In genomic region chr19:4375620-4376228, GRCh38 we compare ENCODE assay signal across 1 cellular context.
TF ChIP-seq lines count a peak whose summit lies in the region.

No MANE protein-coding gene starts in this region.

TF ChIP-seq in GM12878, 131 proteins besides CTCF, POLR2A, EP300 and RAD21 (continues in another document):
- TF ChIP-seq REST (IDR thresholded peaks at IDR 0.05; ENCODE audit: low read depth, low read length) (no peak), ZNF24 (IDR thresholded peaks at IDR 0.05) (no peak), KDM1A (IDR thresholded peaks at IDR 0.05; ENCODE audit: borderline replicate concordance) (no peak), MEF2B (IDR thresholded peaks at IDR 0.05; ENCODE audit: partially characterized antibody, poor library complexity, severe bottlenecking) (peak; percentile 95), ZNF217 (IDR thresholded peaks at IDR 0.05) (no peak), PAX8 (IDR thresholded peaks at IDR 0.05) (no peak), PML (IDR thresholded peaks at IDR 0.05; ENCODE audit: low read length) (no peak), IRF4 (IDR thresholded peaks at IDR 0.05; ENCODE audit: low read depth, low read length) (no peak), IRF5 (IDR thresholded peaks at IDR 0.05; ENCODE audit: borderline replicate concordance) (no peak), IKZF2 (IDR thresholded peaks at IDR 0.05) (peak; percentile 68 to 70), ZBTB33 (IDR thresholded peaks at IDR 0.05) (no peak), JUND (IDR thresholded peaks at IDR 0.05; ENCODE audit: low read depth, low read length) (no peak), POLR2AphosphoS2 (IDR thresholded peaks at IDR 0.05; ENCODE audit: low read depth, low read length) (no peak), ZNF687 (IDR thresholded peaks at IDR 0.05) (peak; percentile 35; the same call in 1 of the 2 replicates), SREBF2 (IDR thresholded peaks at IDR 0.05; ENCODE audit: low read length) (no peak), STAT1 (conservative IDR thresholded peaks at IDR 0.05) (no peak), ZNF207 (IDR thresholded peaks at IDR 0.05; ENCODE audit: borderline replicate concordance) (no peak), MXI1 (IDR thresholded peaks at IDR 0.05; ENCODE audit: low read depth, low read length) (peak; percentile 35; the same call in 1 of the 2 replicates), FOXK2 (IDR thresholded peaks at IDR 0.05) (no peak), SRF (IDR thresholded peaks at IDR 0.05; ENCODE audit: low read depth in 2 of 2, low read length in 2 of 2) (no peak), SIN3A (IDR thresholded peaks at IDR 0.05; ENCODE audit: low read depth, low read length) (no peak), NBN (IDR thresholded peaks at IDR 0.05) (peak; percentile 34; the same call in 1 of the 2 replicates), SMARCA5 (IDR thresholded peaks at IDR 0.05) (peak; percentile 69), E4F1 (IDR thresholded peaks at IDR 0.05; ENCODE audit: borderline replicate concordance, partially characterized antibody) (no peak), IKZF1 (conservative IDR thresholded peaks at IDR 0.05) (peak; percentile 78), MTA2 (IDR thresholded peaks at IDR 0.05; ENCODE audit: low read depth) (peak; percentile 24; the same call in 1 of the 2 replicates), MLLT1 (IDR thresholded peaks at IDR 0.05) (no peak), ZBTB40 (IDR thresholded peaks at IDR 0.05; ENCODE audit: borderline replicate concordance) (no peak), BMI1 (IDR thresholded peaks at IDR 0.05; ENCODE audit: borderline replicate concordance) (no peak), POLR2AphosphoS5 (IDR thresholded peaks at IDR 0.05; ENCODE audit: low read length) (peak; percentile 63; the same call in 1 of the 2 replicates), TCF7 (IDR thresholded peaks at IDR 0.05; ENCODE audit: borderline replicate concordance) (no peak), ATF3 (IDR thresholded peaks at IDR 0.05; ENCODE audit: borderline replicate concordance, extremely low read depth, low read depth, low read length) (no peak), ELK1 (IDR thresholded peaks at IDR 0.05; ENCODE audit: low read depth, low read length) (no peak)
